In the genomic region with DNA sequence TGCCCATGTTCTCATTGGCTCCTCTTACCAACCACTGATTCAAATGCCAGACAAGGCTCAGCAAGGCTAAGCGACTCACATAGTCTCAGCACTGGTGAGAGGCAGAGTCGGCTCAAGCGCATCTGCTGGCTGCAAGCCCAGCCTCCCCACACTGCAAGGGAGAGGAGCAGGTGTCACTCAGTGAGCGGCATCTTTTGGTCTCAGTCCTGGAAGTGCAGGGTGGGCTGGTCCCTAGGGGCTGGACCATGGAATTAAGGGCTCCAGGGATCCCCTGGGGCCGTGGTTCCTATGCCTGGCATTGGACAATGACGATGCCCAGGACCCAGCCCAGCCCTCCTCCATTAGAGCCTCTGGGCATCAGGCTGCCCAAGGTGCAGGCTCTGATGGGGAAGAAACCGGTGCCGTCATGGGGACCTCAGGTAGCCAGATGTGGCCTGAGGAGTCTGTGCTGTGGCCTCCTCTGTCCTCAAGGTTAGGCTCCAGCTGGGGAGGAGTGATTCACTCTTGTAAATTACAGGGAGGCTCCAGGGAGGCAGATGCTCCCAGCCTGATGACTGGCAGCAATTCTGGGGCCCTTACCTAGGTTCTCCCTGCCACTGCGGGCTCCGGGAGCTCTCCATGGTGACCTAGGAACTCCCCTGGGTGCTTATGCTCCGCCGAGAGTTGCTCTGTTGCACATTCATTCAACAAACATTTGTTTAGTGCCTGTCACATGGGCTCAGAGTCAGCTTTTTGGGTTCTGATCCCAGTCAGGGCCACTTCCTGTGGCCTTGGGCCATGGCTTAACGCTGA, we compare ENCODE assay signal across 20 cellular contexts. TPM values are rescaled to one million over a fixed set of nuclear protein-coding genes. Genes with fewer than 3 reads are reported as not detected.
DNase-seq lines count a peak whose midpoint lies in the region; ATAC-seq and TF ChIP-seq lines count a peak whose summit lies in the region.
"Had no signal": no experiment of that assay in that cellular context is flagged by ENCODE, and none has a peak within 500 bp of the region (broad histone marks: within the 10 kb centered on the region; RNA-seq: fewer than 3 reads in every experiment).

No MANE protein-coding gene starts in this region.

- H3K9ac ChIP-seq in H9 (ENCODE audit: extremely low read depth, insufficient read length, low read length) (no peak overlapping the region), neuronal stem cell (ENCODE audit: low read depth, low read length, poor library complexity) (peak overlapping the region; percentile 27)

- WGBS in H9 (ENCODE audit: extremely low coverage, insufficient read length, low lambda C conversion rate), result no CpG with 5 or more reads among the region's 13 CpGs
- no CpG with 5 or more reads among the region's 13 CpGs for WGBS in neuronal stem cell (ENCODE audit: extremely low coverage in 2 of 2, insufficient read length in 2 of 2, insufficient replicate concordance in 1 of 2), 2 donors
- WGBS in ovary, 3 donors, result 84 to 92% (median 87%) methylated on average over 11 to 13 of the region's 13 CpGs
- WGBS in upper lobe of left lung, 2 donors, result 97% methylated on average over 13 of the region's 13 CpGs; no CpG with 5 or more reads in 1 of the 2 donors

- TF ChIP-seq POLR2A in ovary (IDR thresholded peaks at IDR 0.05) (no peak), upper lobe of left lung (IDR thresholded peaks at IDR 0.05) (no peak)

- H3K27ac ChIP-seq in H9 (ENCODE audit: insufficient read length, low read depth, low read length), result no peak overlapping the region
- H3K27ac ChIP-seq in neuronal stem cell (replicated peaks; ENCODE audit: low read length), result no peak overlapping the region
- no peak overlapping the region for H3K27ac ChIP-seq in ovary
- H3K27ac ChIP-seq in upper lobe of left lung, result no peak overlapping the region
- H3K27ac ChIP-seq: hepatocyte, SJSA1 had no signal

- no peaks in the 10 kb centered on the region for H3K9me3 ChIP-seq in H9 (ENCODE audit: control insufficient read depth, low read depth, low read length)
- H3K9me3 ChIP-seq in neuronal stem cell (replicated peaks in 1 of 2; ENCODE audit: control insufficient read depth in 2 of 2, insufficient read depth in 1 of 2, low read depth in 1 of 2, low read length in 2 of 2), result peaks cover 0 to 3% of the 10 kb centered on the region in 2 donors
- no peaks in the 10 kb centered on the region for H3K9me3 ChIP-seq in ovary
- H3K9me3 ChIP-seq in upper lobe of left lung, result no peaks in the 10 kb centered on the region
- H3K9me3 ChIP-seq: MG63, SJSA1 had no signal

- no peak overlapping the region for H2BK120ac ChIP-seq in H9 (ENCODE audit: low read depth, low read length, poor library complexity, severe bottlenecking)
- H2BK120ac ChIP-seq in neuronal stem cell (ENCODE audit: low read depth, low read length), result no peak overlapping the region

- no peak overlapping the region for H2AFZ ChIP-seq in H9 (ENCODE audit: low read length)
- no peak overlapping the region for H2AFZ ChIP-seq in neuronal stem cell (ENCODE audit: low read length)
- H2AFZ ChIP-seq: hepatocyte had no signal

- H3K79me2 ChIP-seq in H9 (ENCODE audit: insufficient read depth, low read length), result no peaks in the 10 kb centered on the region
- H3K79me2 ChIP-seq: hepatocyte had no signal

- H2BK5ac ChIP-seq in H9 (ENCODE audit: insufficient read length, low read length) (peak overlapping the region; percentile 58), neuronal stem cell (ENCODE audit: low read length) (peak overlapping the region; percentile 26)

- H3K56ac ChIP-seq in H9 (ENCODE audit: insufficient read length, low read depth, low read length), result no peak overlapping the region

- H2BK12ac ChIP-seq in H9 (ENCODE audit: insufficient read length, low read depth, low read length) (no peak overlapping the region), neuronal stem cell (ENCODE audit: low read length) (no peak overlapping the region)

- H4K5ac ChIP-seq in H9 (ENCODE audit: insufficient read length, low read depth, low read length), result no peak overlapping the region

- peaks cover 73 to 96% of the 10 kb centered on the region in 2 donors for H3K36me3 ChIP-seq in neuronal stem cell (replicated peaks in 1 of 2; ENCODE audit: control insufficient read depth in 2 of 2, insufficient read depth in 2 of 2, low read length in 2 of 2)
- H3K36me3 ChIP-seq in ovary, result no peaks in the 10 kb centered on the region
- peaks cover 0 to 52% (median 33%) of the 10 kb centered on the region in 4 donors for H3K36me3 ChIP-seq in upper lobe of left lung
- H3K36me3 ChIP-seq: MG63, SJSA1 had no signal

- H3K23ac ChIP-seq in H9 (ENCODE audit: insufficient read length, low read depth, low read length) (no peak overlapping the region), neuronal stem cell (ENCODE audit: low read depth, low read length, poor library complexity) (no peak overlapping the region)

- H3K4me2 ChIP-seq in H9 (ENCODE audit: insufficient read depth, insufficient read length, low read length) (no peak overlapping the region), neuronal stem cell (ENCODE audit: insufficient read depth, low read length, poor library complexity, severe bottlenecking) (no peak overlapping the region)
- H3K4me2 ChIP-seq: hepatocyte had no signal

- TF ChIP-seq CTCF in H9 (conservative IDR thresholded peaks at IDR 0.05), result no peak
- TF ChIP-seq CTCF in ovary (IDR thresholded peaks at IDR 0.05), result no peak
- no peak for TF ChIP-seq CTCF in upper lobe of left lung (IDR thresholded peaks at IDR 0.05)

- ATAC-seq in upper lobe of left lung (ENCODE audit: low FRiP score in 2 of 2), result no peak

- TF ChIP-seq EP300 in ovary (IDR thresholded peaks at IDR 0.05) (no peak), upper lobe of left lung (IDR thresholded peaks at IDR 0.05) (no peak)

- no peak overlapping the region for H3K14ac ChIP-seq in H9 (ENCODE audit: insufficient read depth, low read length)
- H3K14ac ChIP-seq in neuronal stem cell (ENCODE audit: low read length), result no peak overlapping the region

- peak overlapping the region in 2 of 3 experiments; percentile 65 to 76; a peak in 1 of 7 replicates for H3K27ac Mint-ChIP-seq in H9
- H3K27ac Mint-ChIP-seq in activated CD4-positive, alpha-beta T cell treated with anti-CD3 and anti-CD28 coated beads, Interleukin-2, amount 10 ng/mL, durations not matched to agents 7 days and 5 days, result no peak overlapping the region
- no peak overlapping the region for H3K27ac Mint-ChIP-seq in activated T-helper 1 cell treated with anti-CD3 and anti-CD28 coated beads, Interleukin-12 subunit alpha, Interleukin-12 subunit beta, Interleukin-2, Interleukin-4 antibody, amounts not matched to agents 30 ng/mL and 10 ng/mL and 1 ng/mL, durations not matched to agents 14 hours and 24 hours and 36 hours
- H3K27ac Mint-ChIP-seq: memory B cell, nephron progenitor cell had no signal

- H3K4me1 Mint-ChIP-seq in H9, result no peaks in the 10 kb centered on the region
- peaks cover 1% of the 10 kb centered on the region for H3K4me1 Mint-ChIP-seq in activated CD4-positive, alpha-beta T cell treated with anti-CD3 and anti-CD28 coated beads, Interleukin-2, amount 10 ng/mL, durations not matched to agents 7 days and 5 days
- H3K4me1 Mint-ChIP-seq in activated T-helper 1 cell treated with anti-CD3 and anti-CD28 coated beads, Interleukin-12 subunit alpha, Interleukin-12 subunit beta, Interleukin-2, Interleukin-4 antibody, amounts not matched to agents 30 ng/mL and 10 ng/mL and 1 ng/mL, durations not matched to agents 14 hours and 24 hours and 36 hours (ENCODE audit: low read depth), result no peaks in the 10 kb centered on the region
- H3K4me1 Mint-ChIP-seq: memory B cell, nephron progenitor cell had no signal

- no peak overlapping the region for H2BK20ac ChIP-seq in H9 (ENCODE audit: low read depth, low read length, poor library complexity, severe bottlenecking)

- intact Hi-C loops in ovary (cut with DNase I), result no loop called here
- intact Hi-C loops in activated T-helper 1 cell treated with anti-CD3 and anti-CD28 coated beads, Interleukin-12 subunit alpha, Interleukin-12 subunit beta, Interleukin-2, Interleukin-4 antibody, amounts not matched to agents 30 ng/mL and 10 ng/mL and 1 ng/mL, durations not matched to agents 14 hours and 24 hours and 36 hours (cut with micrococcal nuclease), result no loop called here

- no peak overlapping the region for H3T11ph ChIP-seq in H9 (ENCODE audit: low read length)

- H3K27me3 Mint-ChIP-seq in H9 (ENCODE audit: low read depth), result no peaks in the 10 kb centered on the region
- no peaks in the 10 kb centered on the region for H3K27me3 Mint-ChIP-seq in activated CD4-positive, alpha-beta T cell treated with anti-CD3 and anti-CD28 coated beads, Interleukin-2, amount 10 ng/mL, durations not matched to agents 7 days and 5 days
- H3K27me3 Mint-ChIP-seq in activated T-helper 1 cell treated with anti-CD3 and anti-CD28 coated beads, Interleukin-12 subunit alpha, Interleukin-12 subunit beta, Interleukin-2, Interleukin-4 antibody, amounts not matched to agents 30 ng/mL and 10 ng/mL and 1 ng/mL, durations not matched to agents 14 hours and 24 hours and 36 hours (ENCODE audit: insufficient read depth), result no peaks in the 10 kb centered on the region

- H3K27me3 ChIP-seq in H9 (ENCODE audit: insufficient read depth, low read length) (no peaks in the 10 kb centered on the region), neuronal stem cell (ENCODE audit: control insufficient read depth in 3 of 3, insufficient read depth in 3 of 3, low read depth in 1 of 3, low read length in 3 of 3) (no peaks in the 10 kb centered on the region), ovary (no peaks in the 10 kb centered on the region), upper lobe of left lung (no peaks in the 10 kb centered on the region)
- H3K27me3 ChIP-seq: hepatocyte, MG63, SJSA1 had no signal

- H3K18ac ChIP-seq in H9 (ENCODE audit: insufficient read length, low read depth, low read length) (no peak overlapping the region), neuronal stem cell (ENCODE audit: low read length) (peak overlapping the region; percentile 45)

- no peak overlapping the region for H4K91ac ChIP-seq in H9 (ENCODE audit: insufficient read length, low read depth, low read length)
- H4K91ac ChIP-seq in neuronal stem cell (ENCODE audit: low read depth, low read length, poor library complexity), result no peak overlapping the region

- H4K8ac ChIP-seq in H9 (replicated peaks; ENCODE audit: insufficient read length, low read depth, low read length) (peak overlapping the region; percentile 33), neuronal stem cell (ENCODE audit: low read depth, low read length) (peak overlapping the region; percentile 96)

- POLR2A ChIA-PET in activated CD4-positive, alpha-beta T cell treated with anti-CD3 and anti-CD28 coated beads, Interleukin-2, amount 10 ng/mL, durations not matched to agents 7 days and 5 days (lab: Charles Lee), result no interaction called here

- no peak overlapping the region for H2BK15ac ChIP-seq in H9 (ENCODE audit: low read depth, low read length)
- H2BK15ac ChIP-seq in neuronal stem cell (ENCODE audit: low read length), result no peak overlapping the region

- no peak overlapping the region for H3K4me3 Mint-ChIP-seq in H9
- no peak overlapping the region for H3K4me3 Mint-ChIP-seq in activated CD4-positive, alpha-beta T cell treated with anti-CD3 and anti-CD28 coated beads, Interleukin-2, amount 10 ng/mL, durations not matched to agents 7 days and 5 days
- no peak overlapping the region for H3K4me3 Mint-ChIP-seq in activated T-helper 1 cell treated with anti-CD3 and anti-CD28 coated beads, Interleukin-12 subunit alpha, Interleukin-12 subunit beta, Interleukin-2, Interleukin-4 antibody, amounts not matched to agents 30 ng/mL and 10 ng/mL and 1 ng/mL, durations not matched to agents 14 hours and 24 hours and 36 hours
- H3K4me3 Mint-ChIP-seq: memory B cell, nephron progenitor cell had no signal

- H3K36me3 Mint-ChIP-seq in H9 (ENCODE audit: insufficient read depth in 1 of 3, low read depth in 3 of 3), result peaks cover 57 to 81% (median 70%) of the 10 kb centered on the region in 3 experiments
- H3K36me3 Mint-ChIP-seq in activated CD4-positive, alpha-beta T cell treated with anti-CD3 and anti-CD28 coated beads, Interleukin-2, amount 10 ng/mL, durations not matched to agents 7 days and 5 days (ENCODE audit: low read depth), result peaks cover 29% of the 10 kb centered on the region
- peaks cover 27% of the 10 kb centered on the region for H3K36me3 Mint-ChIP-seq in activated T-helper 1 cell treated with anti-CD3 and anti-CD28 coated beads, Interleukin-12 subunit alpha, Interleukin-12 subunit beta, Interleukin-2, Interleukin-4 antibody, amounts not matched to agents 30 ng/mL and 10 ng/mL and 1 ng/mL, durations not matched to agents 14 hours and 24 hours and 36 hours (ENCODE audit: low read depth)
- H3K36me3 Mint-ChIP-seq: memory B cell had no signal

- H3K4me3 ChIP-seq in neuronal stem cell (ENCODE audit: low read length in 2 of 2), result no peak overlapping the region
- H3K4me3 ChIP-seq in ovary, result no peak overlapping the region
- H3K4me3 ChIP-seq in upper lobe of left lung, result no peak overlapping the region
- H3K4me3 ChIP-seq: hepatocyte, MG63, SJSA1 had no signal

- H2AK5ac ChIP-seq in H9 (ENCODE audit: insufficient read length, low read length) (no peak overlapping the region), neuronal stem cell (ENCODE audit: low read depth, low read length) (no peak overlapping the region)

- H3K4ac ChIP-seq in H9 (ENCODE audit: low read depth, low read length), result no peak overlapping the region
- H3K4ac ChIP-seq in neuronal stem cell (ENCODE audit: low read length), result no peak overlapping the region

- DNase-seq in H9 (no peak), NCI-H2227 treated with DMSO at 0.1 percent for 48 hours (lab: John Stamatoyannopoulos, UW) (peak; percentile 31), cerebellar cortex (ENCODE audit: low spot score) (peak; percentile 27), neuronal stem cell (ENCODE audit: low spot score) (no peak), ovary (no peak), upper lobe of left lung (no peak)
- DNase-seq in activated CD4-positive, alpha-beta T cell treated with anti-CD3 and anti-CD28 coated beads, Interleukin-2, amount 10 ng/mL, durations not matched to agents 7 days and 5 days, result no peak
- DNase-seq in activated T-helper 1 cell treated with anti-CD3 and anti-CD28 coated beads, Interleukin-12 subunit alpha, Interleukin-12 subunit beta, Interleukin-2, Interleukin-4 antibody, amounts not matched to agents 30 ng/mL and 10 ng/mL and 1 ng/mL, durations not matched to agents 14 hours and 24 hours and 36 hours (ENCODE audit: low spot score), result no peak
- DNase-seq: activated CD4-positive, CD25-positive, alpha-beta regulatory T cell treated with anti-CD3 and anti-CD28 coated beads, Interleukin-2, amount 50 U/mL, for 72 hours; aorta; cerebellar nuclear complex; DMS153; MG63; NCI-H187 treated with DMSO at 0.1 percent for 48 hours; nephron progenitor cell; T-helper 9 cell had no signal

- H3K23me2 ChIP-seq in H9 (ENCODE audit: insufficient read length, low read depth, low read length, poor library complexity, severe bottlenecking), result no peaks in the 10 kb centered on the region

- H4K20me1 ChIP-seq in H9 (ENCODE audit: control insufficient read depth, insufficient read depth, insufficient read length), result no peaks in the 10 kb centered on the region

- no peaks in the 10 kb centered on the region; a peak in 1 of 5 replicates for H3K9me3 Mint-ChIP-seq in H9
- H3K9me3 Mint-ChIP-seq in activated CD4-positive, alpha-beta T cell treated with anti-CD3 and anti-CD28 coated beads, Interleukin-2, amount 10 ng/mL, durations not matched to agents 7 days and 5 days, result no peaks in the 10 kb centered on the region
- no peaks in the 10 kb centered on the region for H3K9me3 Mint-ChIP-seq in activated T-helper 1 cell treated with anti-CD3 and anti-CD28 coated beads, Interleukin-12 subunit alpha, Interleukin-12 subunit beta, Interleukin-2, Interleukin-4 antibody, amounts not matched to agents 30 ng/mL and 10 ng/mL and 1 ng/mL, durations not matched to agents 14 hours and 24 hours and 36 hours
- H3K9me3 Mint-ChIP-seq: memory B cell, nephron progenitor cell had no signal

- H3K4me1 ChIP-seq in H9 (ENCODE audit: insufficient read depth, low read length) (no peaks in the 10 kb centered on the region), neuronal stem cell (ENCODE audit: control insufficient read depth in 2 of 2, insufficient read depth in 1 of 2, low read depth in 1 of 2, low read length in 2 of 2) (no peaks in the 10 kb centered on the region), ovary (ENCODE audit: insufficient read depth) (no peaks in the 10 kb centered on the region), upper lobe of left lung (no peaks in the 10 kb centered on the region)
- H3K4me1 ChIP-seq: SJSA1 had no signal

- no peaks in the 10 kb centered on the region for H3K79me1 ChIP-seq in H9 (ENCODE audit: insufficient read depth, low read depth, low read length, poor library complexity, severe bottlenecking)
- H3K79me1 ChIP-seq in neuronal stem cell (ENCODE audit: low read depth, low read length), result peaks cover 22% of the 10 kb centered on the region

- CTCF ChIA-PET in activated CD4-positive, alpha-beta T cell treated with anti-CD3 and anti-CD28 coated beads, Interleukin-2, amount 10 ng/mL, durations not matched to agents 7 days and 5 days (lab: Charles Lee), result interaction anchor here (2.6 kb wide), 1 partner anchor 14 kb away, joined by 7 read pairs; no protein-coding TSS in a partner anchor

RNA-seq across cellular contexts. Expression of a gene that starts 28.0 kb away (rescaled TPM):
- 316 and 322 TPM in 2 replicates for total RNA-seq in H9 (2021)
- polyA plus RNA-seq in neuronal stem cell (2013, experiment 1 of 2), result 515 TPM
- polyA plus RNA-seq in neuronal stem cell (2013, experiment 2 of 2), result 508 TPM
- total RNA-seq in ovary, result 100 to 1,000 TPM in 1 of 7 donors, 10 to 100 TPM in 4, 1 to 10 TPM in 2; 6.3 to 298 (median 26.2) TPM
- 10 to 100 TPM; 20.6 to 96.9 TPM for polyA plus RNA-seq in ovary
- total RNA-seq in upper lobe of left lung, result 10 to 100 TPM; 13.5 to 92.5 (median 50.7) TPM
- 100 to 1,000 TPM; 128 to 135 TPM for total RNA-seq in activated CD4-positive, alpha-beta T cell treated with anti-CD3 and anti-CD28 coated beads, Interleukin-2, amount 10 ng/mL, durations not matched to agents 7 days and 5 days
- total RNA-seq in activated T-helper 1 cell treated with anti-CD3 and anti-CD28 coated beads, Interleukin-12 subunit alpha, Interleukin-12 subunit beta, Interleukin-2, Interleukin-4 antibody, amounts not matched to agents 30 ng/mL and 10 ng/mL and 1 ng/mL, durations not matched to agents 14 hours and 24 hours and 36 hours, result 250 and 256 TPM in 2 replicates

RNA-seq across cellular contexts. Expression of a gene that starts 35.2 kb away (rescaled TPM):
- total RNA-seq in H9 (2021), result 34.9 and 36.7 TPM in 2 replicates
- polyA plus RNA-seq in neuronal stem cell (2013, experiment 1 of 2), result 25.1 TPM
- 25.6 TPM for polyA plus RNA-seq in neuronal stem cell (2013, experiment 2 of 2)
- 10 to 100 TPM; 21.9 to 85.8 (median 41.3) TPM for total RNA-seq in ovary
- polyA plus RNA-seq in ovary, result 10 to 100 TPM; 10.6 to 52.3 TPM
- total RNA-seq in upper lobe of left lung, result 100 to 1,000 TPM in 3 of 6 donors, 10 to 100 TPM in 3; 34.4 to 138 (median 106) TPM
- total RNA-seq in activated CD4-positive, alpha-beta T cell treated with anti-CD3 and anti-CD28 coated beads, Interleukin-2, amount 10 ng/mL, durations not matched to agents 7 days and 5 days, result 1 to 10 TPM; 2.9 to 3.7 TPM
- total RNA-seq in activated T-helper 1 cell treated with anti-CD3 and anti-CD28 coated beads, Interleukin-12 subunit alpha, Interleukin-12 subunit beta, Interleukin-2, Interleukin-4 antibody, amounts not matched to agents 30 ng/mL and 10 ng/mL and 1 ng/mL, durations not matched to agents 14 hours and 24 hours and 36 hours, result 9.0 and 14.2 TPM in 2 replicates

RNA-seq across cellular contexts. Expression of a gene that starts 39.3 kb away (rescaled TPM):
- 125 and 126 TPM in 2 replicates for total RNA-seq in H9 (2021)
- 171 TPM for polyA plus RNA-seq in neuronal stem cell (2013, experiment 1 of 2)
- polyA plus RNA-seq in neuronal stem cell (2013, experiment 2 of 2), result 174 TPM
- total RNA-seq in ovary, result 100 to 1,000 TPM in 1 of 7 donors, 10 to 100 TPM in 6; 16.2 to 242 (median 53.7) TPM
- polyA plus RNA-seq in ovary, result 10 to 100 TPM; 20.1 to 45.3 TPM
- 10 to 100 TPM; 38.8 to 63.7 (median 53.2) TPM for total RNA-seq in upper lobe of left lung
- total RNA-seq in activated CD4-positive, alpha-beta T cell treated with anti-CD3 and anti-CD28 coated beads, Interleukin-2, amount 10 ng/mL, durations not matched to agents 7 days and 5 days, result 10 to 100 TPM; 25.7 to 27.1 TPM
- 92.3 and 97.7 TPM in 2 replicates for total RNA-seq in activated T-helper 1 cell treated with anti-CD3 and anti-CD28 coated beads, Interleukin-12 subunit alpha, Interleukin-12 subunit beta, Interleukin-2, Interleukin-4 antibody, amounts not matched to agents 30 ng/mL and 10 ng/mL and 1 ng/mL, durations not matched to agents 14 hours and 24 hours and 36 hours
- total RNA-seq: OCI-LY7 had no signal

Comparison
In these comparisons a context has a peak if more than half of its experiments do, and no peak if none do; other contexts are left out.
1. DNase-seq: peak in NCI-H2227 treated with DMSO at 0.1 percent for 48 hours (single experiment) and cerebellar cortex (single experiment); none in H9 (single experiment), neuronal stem cell (single experiment), ovary (0 of 5), upper lobe of left lung (0 of 2), activated CD4-positive, alpha-beta T cell treated with anti-CD3 and anti-CD28 coated beads, Interleukin-2, amount 10 ng/mL, durations not matched to agents 7 days and 5 days (single experiment) and activated T-helper 1 cell treated with anti-CD3 and anti-CD28 coated beads, Interleukin-12 subunit alpha, Interleukin-12 subunit beta, Interleukin-2, Interleukin-4 antibody, amounts not matched to agents 30 ng/mL and 10 ng/mL and 1 ng/mL, durations not matched to agents 14 hours and 24 hours and 36 hours (single experiment).
2. H3K27ac Mint-ChIP-seq: peak in H9 (2 of 3); none in activated CD4-positive, alpha-beta T cell treated with anti-CD3 and anti-CD28 coated beads, Interleukin-2, amount 10 ng/mL, durations not matched to agents 7 days and 5 days (single experiment) and activated T-helper 1 cell treated with anti-CD3 and anti-CD28 coated beads, Interleukin-12 subunit alpha, Interleukin-12 subunit beta, Interleukin-2, Interleukin-4 antibody, amounts not matched to agents 30 ng/mL and 10 ng/mL and 1 ng/mL, durations not matched to agents 14 hours and 24 hours and 36 hours (single experiment).